8 cellular contexts compared by ENCODE assay signal in genomic region chr6:106556368-106556960, GRCh38.
A peak's percentile ranks its signal among the peaks of the same experiment; 100 is the strongest.
DNase-seq lines count a peak whose midpoint lies in the region; ATAC-seq and TF ChIP-seq lines count a peak whose summit lies in the region.

No MANE protein-coding gene starts in this region.

- H3K4me3 Mint-ChIP-seq in brain: no peak overlapping the region
- H3K4me3 Mint-ChIP-seq in naive thymus-derived CD8-positive, alpha-beta T cell: no peak overlapping the region

- no peak overlapping the region for H3K4me2 ChIP-seq in DOHH2 (ENCODE audit: low read length)

- no peaks in the 10 kb centered on the region for H3K79me2 ChIP-seq in DOHH2 (ENCODE audit: control insufficient read depth, low read length)

- H3K4me1 ChIP-seq in DOHH2 (ENCODE audit: control insufficient read depth, low read length): peaks cover 6% of the 10 kb centered on the region; the same call in 1 of the 2 replicates

- peak; percentile 49 for DNase-seq in M059J (ENCODE audit: low read depth)
- peak in 3 of 10 donors; percentile 50 to 59 (median 57) for DNase-seq in naive thymus-derived CD8-positive, alpha-beta T cell
- no peak for DNase-seq in NCI-H2029 (lab: John Stamatoyannopoulos, UW)
- no peak for DNase-seq in stimulated activated naive CD8-positive, alpha-beta T cell treated with anti-CD3 and anti-CD28 coated beads, Interleukin-15, Interleukin-2, amounts not matched to agents 100 U/mL and 50 U/mL, for 24 hours
- DNase-seq in iPS-NIHi11 (ENCODE audit: low spot score): no peak
- no peak for DNase-seq in mucosa of gallbladder (ENCODE audit: low spot score)

- peaks cover 88% of the 10 kb centered on the region for H3K36me3 ChIP-seq in DOHH2 (ENCODE audit: control insufficient read depth, low read length)

- no peaks in the 10 kb centered on the region for H3K9me3 ChIP-seq in DOHH2 (ENCODE audit: control insufficient read depth, insufficient read depth, low read length)

- no peaks in the 10 kb centered on the region for H3K4me1 Mint-ChIP-seq in brain
- peaks cover 0 to 7% (median under 1%) of the 10 kb centered on the region in 4 donors for H3K4me1 Mint-ChIP-seq in naive thymus-derived CD8-positive, alpha-beta T cell

- H3K27me3 Mint-ChIP-seq in brain: no peaks in the 10 kb centered on the region
- no peaks in the 10 kb centered on the region for H3K27me3 Mint-ChIP-seq in naive thymus-derived CD8-positive, alpha-beta T cell

- no peaks in the 10 kb centered on the region for H4K20me1 ChIP-seq in DOHH2 (ENCODE audit: control insufficient read depth, insufficient read depth, low read depth, low read length)

- no peak overlapping the region for H3K27ac Mint-ChIP-seq in brain
- H3K27ac Mint-ChIP-seq in naive thymus-derived CD8-positive, alpha-beta T cell: peak overlapping the region in 3 of 10 donors; percentile 6 to 35 (median 11)

- peak; percentile 61 for TF ChIP-seq CTCF in DOHH2 (IDR thresholded peaks at IDR 0.05; ENCODE audit: low read depth, low read length, poor library complexity, severe bottlenecking)
- TF ChIP-seq CTCF in brain (conservative IDR thresholded peaks at IDR 0.05): peak; percentile 28 to 42

- H3K4me3 ChIP-seq in DOHH2 (ENCODE audit: low read length): no peak overlapping the region

- H3K36me3 Mint-ChIP-seq in brain: no peaks in the 10 kb centered on the region
- H3K36me3 Mint-ChIP-seq in naive thymus-derived CD8-positive, alpha-beta T cell: peaks cover 0 to 83% (median 7%) of the 10 kb centered on the region in 3 donors

- no peaks in the 10 kb centered on the region for H3K9me2 ChIP-seq in DOHH2 (replicated peaks; ENCODE audit: control insufficient read depth, low read length)

- H3K27me3 ChIP-seq in DOHH2 (ENCODE audit: control insufficient read depth, low read length): no peaks in the 10 kb centered on the region

- POLR2A ChIA-PET in naive thymus-derived CD8-positive, alpha-beta T cell (lab: Charles Lee): interaction anchor here (1.5 to 4.5 kb wide), 3 partner anchors 34 to 47 kb away, joined by 3 to 20 read pairs (median 16); no protein-coding TSS in a partner anchor

- no peak overlapping the region for H3K27ac ChIP-seq in DOHH2 (ENCODE audit: low read depth, low read length)

- H3K9me3 Mint-ChIP-seq in brain: no peaks in the 10 kb centered on the region
- H3K9me3 Mint-ChIP-seq in naive thymus-derived CD8-positive, alpha-beta T cell: no peaks in the 10 kb centered on the region

- peaks cover 14% of the 10 kb centered on the region for H3F3A ChIP-seq in DOHH2 (ENCODE audit: control insufficient read depth, insufficient read depth)

- ATAC-seq in naive thymus-derived CD8-positive, alpha-beta T cell: peak; percentile 68 to 69
- ATAC-seq in stimulated activated naive CD8-positive, alpha-beta T cell treated with anti-CD3 and anti-CD28 coated beads, Interleukin-15, Interleukin-2, amounts not matched to agents 100 U/mL and 50 U/mL, for 24 hours: no peak
